Comparison of ENCODE assay signal across 29 cellular contexts in the genomic region with DNA sequence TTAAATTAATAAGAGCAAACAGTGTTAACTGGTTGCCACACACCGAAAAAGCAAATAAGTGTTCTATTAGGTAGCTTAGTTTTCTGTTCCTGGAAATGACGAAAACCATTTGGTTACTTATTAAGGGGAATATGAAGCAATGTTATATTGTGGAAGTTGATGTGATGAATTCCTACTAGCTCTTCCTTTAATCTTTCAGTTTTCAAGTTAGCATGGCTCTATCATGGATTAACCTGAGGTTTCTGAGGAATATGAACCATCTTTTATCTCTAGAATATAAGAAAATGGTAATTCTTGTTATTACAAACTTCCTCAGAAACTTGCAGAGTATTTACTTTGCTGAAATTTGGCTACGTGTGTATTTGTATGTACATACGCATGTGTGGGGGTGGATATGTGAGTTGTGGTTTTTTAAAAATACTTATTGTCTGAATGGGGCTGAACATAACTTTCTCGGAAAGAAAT.
DNase-seq lines count a peak whose midpoint lies in the region; ATAC-seq, FAIRE-seq and TF ChIP-seq lines count a peak whose summit lies in the region.
"Had no signal": no experiment of that assay in that cellular context is flagged by ENCODE, and none has a peak within 500 bp of the region (broad histone marks: within the 10 kb centered on the region; RNA-seq: fewer than 3 reads in every experiment).

No MANE protein-coding gene starts in this region.

- no peaks in the 10 kb centered on the region for H3K36me3 ChIP-seq in bronchial epithelial cell (ENCODE audit: control insufficient read depth, insufficient read depth, low read length)
- H3K36me3 ChIP-seq in left lung: no peaks in the 10 kb centered on the region
- H3K36me3 ChIP-seq: MG63, WERI-Rb-1 had no signal

- H3K9me3 ChIP-seq in left lung: no peaks in the 10 kb centered on the region

- intact Hi-C loops in left lung (cut with DNase I): no loop called here
- intact Hi-C loops in dorsolateral prefrontal cortex (cut with DNase I): no loop called here

- DNase-seq in bronchial epithelial cell (ENCODE audit: low read depth) (peak; percentile 12), left lung (no peak), renal cortical epithelial cell (ENCODE audit: low read depth) (peak; percentile 98), activated T-cell treated with anti-CD3 and anti-CD28 coated beads for 4 hours (no peak), dorsolateral prefrontal cortex (no peak)
- no peak for DNase-seq in stimulated activated CD8-positive, alpha-beta memory T cell treated with anti-CD3 and anti-CD28 coated beads, Interleukin-4, amount 100 ng/mL, for 48 hours
- DNase-seq: activated CD4-positive, alpha-beta T cell treated with anti-CD3 and anti-CD28 coated beads, Interleukin-2, amount 10 ng/mL, durations not matched to agents 24 days and 14 days; activated T-cell treated with anti-CD3 and anti-CD28 coated beads, Interleukin-2, amount 50 U/mL, for 1 hour; caudate nucleus; CD4-positive, alpha-beta memory T cell; effector memory CD8-positive, alpha-beta T cell; EL; erythroblast; KG1; MG63; NCI-H1417 treated with DMSO at 0.1 percent for 48 hours; NCI-H2081; NCI-H524 treated with DMSO at 0.1 percent for 48 hours; SHP77 treated with DMSO at 0.1 percent for 48 hours; stimulated activated naive B cell treated with anti-CD40 and anti-IgM and Interleukin-4, amounts not matched to agents 10 μg/mL and 1 μg/mL and 100 μg/mL, for 72 hours; SW 1271; WERI-Rb-1 had no signal

- H3K4me1 ChIP-seq in left lung: no peaks in the 10 kb centered on the region

- H3K4me3 ChIP-seq in bronchial epithelial cell (ENCODE audit: low read depth, low read length) (no peak overlapping the region), left lung (no peak overlapping the region), dorsolateral prefrontal cortex (no peak overlapping the region)
- H3K4me3 ChIP-seq: coronary artery, MG63 had no signal

- FAIRE-seq in bronchial epithelial cell (lab: Jason Lieb, UNC): no peak
- FAIRE-seq: astrocyte, GM18507, H1 had no signal

- H3K27me3 ChIP-seq in bronchial epithelial cell (ENCODE audit: control insufficient read depth, insufficient read depth, low read length) (no peaks in the 10 kb centered on the region), left lung (no peaks in the 10 kb centered on the region), dorsolateral prefrontal cortex (no peaks in the 10 kb centered on the region)
- H3K27me3 ChIP-seq: MG63 had no signal

- TF ChIP-seq CTCF in bronchial epithelial cell (IDR thresholded peaks at IDR 0.05; ENCODE audit: insufficient read depth, low read length, severe bottlenecking) (no peak), left lung (IDR thresholded peaks at IDR 0.05) (no peak), dorsolateral prefrontal cortex (IDR thresholded peaks at IDR 0.05 in 54 of 56, conservative IDR thresholded peaks at IDR 0.05 in 2 of 56; ENCODE audit: low read depth in 1 of 56, partially characterized antibody in 56 of 56) (no peak)

- peak overlapping the region in 1 of 2 donors; percentile 14 for H3K27ac ChIP-seq in left lung
- H3K27ac ChIP-seq in dorsolateral prefrontal cortex: no peak overlapping the region
- H3K27ac ChIP-seq: coronary artery, WERI-Rb-1 had no signal

- ATAC-seq in GM18867 (IDR thresholded peaks at IDR 0.05; ENCODE audit: unreplicated experiment) (peak; percentile 53), left lung (peak; percentile 84), HG03039 (IDR thresholded peaks at IDR 0.05; ENCODE audit: unreplicated experiment) (no peak)
- ATAC-seq: effector memory CD8-positive, alpha-beta T cell; natural killer cell treated with Interleukin-12 subunit alpha and Interleukin-12 subunit beta and Interleukin-15 and Interleukin-18, amount 100 ng/mL, for 72 hours; stimulated activated naive B cell treated with anti-CD40 and anti-IgM and Interleukin-4, amounts not matched to agents 10 μg/mL and 1 μg/mL and 100 μg/mL, for 72 hours had no signal

Comparison
In these comparisons a context has a peak if more than half of its experiments do, and no peak if none do; other contexts are left out.
1. DNase-seq: peak in bronchial epithelial cell (single experiment) and renal cortical epithelial cell (single experiment); none in left lung (0 of 2), activated T-cell treated with anti-CD3 and anti-CD28 coated beads for 4 hours (single experiment), stimulated activated CD8-positive, alpha-beta memory T cell treated with anti-CD3 and anti-CD28 coated beads, Interleukin-4, amount 100 ng/mL, for 48 hours (single experiment) and dorsolateral prefrontal cortex (0 of 10).